22 cellular contexts compared by ENCODE assay signal in the genomic region with DNA sequence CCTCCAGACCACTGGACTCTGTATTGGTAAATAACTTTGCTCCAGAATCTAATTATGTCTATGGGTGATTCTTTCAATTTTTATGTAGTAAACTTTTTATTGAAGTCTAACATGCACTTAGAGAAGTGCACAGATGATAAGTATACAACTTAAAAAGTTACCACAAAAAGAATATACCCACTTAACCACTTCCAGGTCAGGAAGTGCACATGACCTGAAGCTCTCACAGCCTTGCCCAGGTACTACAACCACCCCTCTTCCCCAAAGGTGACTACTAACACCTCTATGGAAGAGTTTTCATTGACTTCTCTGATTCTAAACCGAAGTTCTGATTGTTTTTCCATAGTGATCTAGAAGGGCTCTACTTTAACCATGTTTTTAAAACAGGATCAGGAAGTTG. TPM values are rescaled to one million over a fixed set of nuclear protein-coding genes. Genes with fewer than 3 reads are reported as not detected.
DNase-seq lines count a peak whose midpoint lies in the region; ATAC-seq, FAIRE-seq and TF ChIP-seq lines count a peak whose summit lies in the region.
"Had no signal": no experiment of that assay in that cellular context is flagged by ENCODE, and none has a peak within 500 bp of the region (broad histone marks: within the 10 kb centered on the region; RNA-seq: fewer than 3 reads in every experiment).

No MANE protein-coding gene starts in this region.

- intact Hi-C loops in right cardiac atrium (cut with DNase I): no loop called here
- intact Hi-C loops in mammary epithelial cell (cut with micrococcal nuclease): loop anchor here (5.0 kb wide), 1 partner anchor 479 kb away; no protein-coding TSS in a partner anchor
- intact Hi-C loops in pancreas (cut with DNase I): no loop called here

- H3K4me1 ChIP-seq in right atrium auricular region (peaks cover 0 to 18% of the 10 kb centered on the region in 2 donors), right cardiac atrium (ENCODE audit: control insufficient read depth, insufficient read depth, low read length) (no peaks in the 10 kb centered on the region), mammary epithelial cell (ENCODE audit: insufficient read depth, low read length) (peaks cover 22% of the 10 kb centered on the region), pancreas (peaks cover 0 to 5% (median 0%) of the 10 kb centered on the region in 3 donors)
- H3K4me1 ChIP-seq: lower lobe of right lung had no signal

- DNase-seq in right atrium auricular region (ENCODE audit: low spot score) (no peak), right cardiac atrium (no peak), mammary epithelial cell (no peak), pancreas (no peak), COR-L47 (lab: John Stamatoyannopoulos, UW) (no peak), cortex of kidney (lab: John Stamatoyannopoulos, UW) (no peak), GDM1 (lab: John Stamatoyannopoulos, UW) (no peak)
- DNase-seq: activated CD4-positive, alpha-beta memory T cell treated with anti-CD3 and anti-CD28 coated beads, Interleukin-2, amount 10 ng/mL, durations not matched to agents 7 days and 5 days; activated CD4-positive, CD25-positive, alpha-beta regulatory T cell treated with anti-CD3 and anti-CD28 coated beads, Interleukin-2, amount 50 U/mL, for 72 hours; activated effector memory CD4-positive, alpha-beta T cell treated with anti-CD3 and anti-CD28 coated beads, Interleukin-2, amount 50 U/mL, for 16 hours; effector CD4-positive, alpha-beta T cell; lower lobe of right lung; NCI-H1694; NCI-H526; small intestine; stimulated activated CD4-positive, alpha-beta T cell treated with anti-CD3 and anti-CD28 coated beads, Interleukin-1b, Interleukin-23, amount 100 ng/mL, for 48 hours had no signal

- in situ Hi-C loops in mammary epithelial cell (cut with MboI; ENCODE audit: low sequenced_read_pairs in 2 of 2): no loop called here

- peak overlapping the region; percentile 52 to 63 for H3K27ac ChIP-seq in right atrium auricular region
- no peak overlapping the region for H3K27ac ChIP-seq in right cardiac atrium (ENCODE audit: low read length)
- no peak overlapping the region for H3K27ac ChIP-seq in mammary epithelial cell (ENCODE audit: insufficient read depth, low read depth, low read length)
- H3K27ac ChIP-seq in pancreas: peak overlapping the region in 3 of 4 donors; percentile 63 to 66 (median 64)
- H3K27ac ChIP-seq: lower lobe of right lung, SK-N-MC had no signal

- H4K20me1 ChIP-seq in mammary epithelial cell (ENCODE audit: insufficient read depth, low read length): no peaks in the 10 kb centered on the region

- dilution Hi-C loops in mammary epithelial cell (cut with HindIII; ENCODE audit: low sequenced_read_pairs): no loop called here

- H3K36me3 ChIP-seq in right atrium auricular region (no peaks in the 10 kb centered on the region), mammary epithelial cell (ENCODE audit: insufficient read depth, low read length) (no peaks in the 10 kb centered on the region), pancreas (no peaks in the 10 kb centered on the region)
- H3K36me3 ChIP-seq: lower lobe of right lung had no signal

- no peak overlapping the region for H3K9ac ChIP-seq in mammary epithelial cell (ENCODE audit: insufficient read depth, low read length)

- no peak for TF ChIP-seq CTCF in right atrium auricular region (IDR thresholded peaks at IDR 0.05)
- TF ChIP-seq CTCF in mammary epithelial cell (conservative IDR thresholded peaks at IDR 0.05 in 1 of 2, IDR thresholded peaks at IDR 0.05 in 1 of 2; ENCODE audit: extremely low read depth in 1 of 2, insufficient read depth in 1 of 2, low read depth in 1 of 2, low read length in 2 of 2): no peak
- no peak for TF ChIP-seq CTCF in pancreas (IDR thresholded peaks at IDR 0.05)

- H3K4me3 ChIP-seq in right atrium auricular region (no peak overlapping the region), right cardiac atrium (ENCODE audit: low read length) (no peak overlapping the region), mammary epithelial cell (replicated peaks in 1 of 3; ENCODE audit: insufficient read depth in 1 of 3, low read depth in 2 of 3, low read length in 3 of 3) (no peak overlapping the region), pancreas (no peak overlapping the region)
- H3K4me3 ChIP-seq: lower lobe of right lung, SK-N-MC had no signal

- CTCF ChIA-PET in mammary epithelial cell (lab: Charles Lee; ENCODE audit: low non-redundant PET): no interaction called here

- peak overlapping the region; percentile 43 for H3K4me2 ChIP-seq in mammary epithelial cell (ENCODE audit: insufficient read depth, low read depth, low read length)

- H3K79me2 ChIP-seq in mammary epithelial cell (ENCODE audit: insufficient read depth, low read length): no peaks in the 10 kb centered on the region

- no TSS peak for BruUV-seq in mammary epithelial cell (replicated peaks; lab: Mats Ljungman, UMichigan)

- WGBS in right cardiac atrium: 74% methylated on average over 1 of the region's 1 CpG
- WGBS in mammary epithelial cell (ENCODE audit: low coverage, missing lambda C conversion rate): 100% methylated on average over 1 of the region's 1 CpG
- 64 to 78% methylated on average over 1 of the region's 1 CpG for WGBS in pancreas, 2 donors

- H3K9me3 ChIP-seq in right atrium auricular region (no peaks in the 10 kb centered on the region), right cardiac atrium (ENCODE audit: control insufficient read depth, low read length) (no peaks in the 10 kb centered on the region), mammary epithelial cell (replicated peaks; ENCODE audit: insufficient read depth, low read length) (no peaks in the 10 kb centered on the region), pancreas (no peaks in the 10 kb centered on the region)
- H3K9me3 ChIP-seq: lower lobe of right lung had no signal

- ATAC-seq in right cardiac atrium (no peak), pancreas (no peak), HG02981 (IDR thresholded peaks at IDR 0.05; ENCODE audit: unreplicated experiment) (no peak)
- ATAC-seq: HCT116 had no signal

- no peak for FAIRE-seq in pancreas (lab: Jason Lieb, UNC)
- FAIRE-seq: frontal cortex, GM12892, small intestine, urothelium cell line had no signal

- H2AFZ ChIP-seq in mammary epithelial cell (ENCODE audit: low read depth, low read length): no peak overlapping the region

- H3K27me3 ChIP-seq in right atrium auricular region: no peaks in the 10 kb centered on the region
- no peaks in the 10 kb centered on the region for H3K27me3 ChIP-seq in right cardiac atrium (ENCODE audit: control insufficient read depth, insufficient read depth)
- H3K27me3 ChIP-seq in mammary epithelial cell (ENCODE audit: insufficient read depth, low read length): no peaks in the 10 kb centered on the region
- no peaks in the 10 kb centered on the region for H3K27me3 ChIP-seq in pancreas

RNA-seq across cellular contexts. Expression of gene SPRY1, which starts 43.6 kb away (rescaled TPM):
- total RNA-seq in right atrium auricular region (100 to 1,000 TPM in 1 of 2 donors, 10 to 100 TPM in 1; 50.0 to 118 TPM), right cardiac atrium (10 to 100 TPM; 26.3 to 60.4 (median 50.0) TPM), mammary epithelial cell (1 to 10 TPM; 4.8 to 8.2 TPM), pancreas (10 to 100 TPM; 11.2 to 29.7 (median 21.5) TPM)
- polyA plus RNA-seq in right cardiac atrium (21.3 TPM), mammary epithelial cell (2.9 TPM), pancreas (10 to 100 TPM; 10.1 to 13.9 TPM)
- polyA minus RNA-seq in mammary epithelial cell: 5.5 TPM

Comparison
In these comparisons a context has a peak if more than half of its experiments do, and no peak if none do; other contexts are left out.
1. H3K27ac ChIP-seq: peak in right atrium auricular region (2 of 2) and pancreas (3 of 4); none in right cardiac atrium (single experiment) and mammary epithelial cell (single experiment).